In the genomic region with DNA sequence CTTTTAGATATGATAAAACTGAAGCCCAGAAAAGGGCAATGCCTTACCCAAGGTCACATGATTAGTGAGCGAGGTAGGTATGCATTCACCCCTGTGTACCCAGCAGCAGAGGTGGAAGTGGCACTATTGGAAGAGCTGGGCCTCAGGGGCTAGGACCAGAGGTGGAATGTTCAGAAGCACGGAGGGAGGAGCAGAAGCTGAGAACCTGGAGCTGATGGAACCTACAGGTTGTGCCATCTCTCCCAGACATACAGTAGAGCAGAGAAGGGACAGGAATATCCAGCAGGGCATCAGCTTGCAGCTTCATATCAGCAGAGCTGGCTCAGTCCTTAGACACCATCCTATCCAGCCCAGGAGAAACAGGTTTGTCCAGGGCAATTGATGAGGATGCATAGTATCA, we compare ENCODE assay signal across 14 cellular contexts. TPM values are rescaled to one million over a fixed set of nuclear protein-coding genes. Genes with fewer than 3 reads are reported as not detected.
DNase-seq lines count a peak whose midpoint lies in the region; ATAC-seq and TF ChIP-seq lines count a peak whose summit lies in the region.
"Had no signal": no experiment of that assay in that cellular context is flagged by ENCODE, and none has a peak within 500 bp of the region (broad histone marks: within the 10 kb centered on the region; RNA-seq: fewer than 3 reads in every experiment).

No MANE protein-coding gene starts in this region.

- TF ChIP-seq CTCF in OCI-LY3 (IDR thresholded peaks at IDR 0.05; ENCODE audit: low read depth, low read length) (no peak), thoracic aorta (IDR thresholded peaks at IDR 0.05) (no peak), GM23338 (conservative IDR thresholded peaks at IDR 0.05; ENCODE audit: low read depth in 2 of 2) (no peak)

- H3K27ac Mint-ChIP-seq in activated naive CD8-positive, alpha-beta T cell treated with anti-CD3 and anti-CD28 coated beads, Interleukin-2, amount 50 U/mL, for 24 hours: no peak overlapping the region
- H3K27ac Mint-ChIP-seq in GM23338: no peak overlapping the region

- H3K27me3 ChIP-seq in OCI-LY3 (ENCODE audit: low read depth, low read length) (no peaks in the 10 kb centered on the region), thoracic aorta (replicated peaks; ENCODE audit: insufficient read depth) (no peaks in the 10 kb centered on the region), GM23338 (ENCODE audit: insufficient read depth) (no peaks in the 10 kb centered on the region)
- H3K27me3 ChIP-seq: gastroesophageal sphincter, MG63 had no signal

- no peak for ATAC-seq in thoracic aorta (ENCODE audit: insufficient number of reproducible peaks, low FRiP score, low read depth)
- no peak for ATAC-seq in activated naive CD8-positive, alpha-beta T cell treated with anti-CD3 and anti-CD28 coated beads, Interleukin-2, amount 50 U/mL, for 24 hours
- ATAC-seq in HG02610 (IDR thresholded peaks at IDR 0.05; ENCODE audit: unreplicated experiment): no peak
- no peak for ATAC-seq in GM23338
- ATAC-seq: activated CD4-positive, CD25-positive, alpha-beta regulatory T cell treated with anti-CD3 and anti-CD28 coated beads, Interleukin-2, amount 50 U/mL, for 24 hours had no signal

- H3K9ac ChIP-seq in OCI-LY3 (ENCODE audit: low read length): peak overlapping the region; percentile 91

- DNase-seq in activated effector memory CD4-positive, alpha-beta T cell treated with anti-CD3 and anti-CD28 coated beads, Interleukin-2, amount 50 U/mL, for 16 hours: peak; percentile 8
- no peak for DNase-seq in activated effector memory CD4-positive, alpha-beta T cell treated with Interleukin-2 at 50 U/mL for 16 hours
- DNase-seq in islet precursor cell (peak; percentile 44), thoracic aorta (ENCODE audit: low spot score) (no peak), GM23338 (ENCODE audit: low spot score) (no peak)
- no peak for DNase-seq in activated naive CD8-positive, alpha-beta T cell treated with anti-CD3 and anti-CD28 coated beads, Interleukin-2, amount 50 U/mL, for 24 hours
- DNase-seq: MG63, NCI-H2029 treated with DMSO at 0.1 percent for 48 hours, NCI-H774, T-helper 2 cell had no signal

- no peaks in the 10 kb centered on the region for H3K36me3 Mint-ChIP-seq in activated naive CD8-positive, alpha-beta T cell treated with anti-CD3 and anti-CD28 coated beads, Interleukin-2, amount 50 U/mL, for 24 hours (ENCODE audit: low read depth)
- no peaks in the 10 kb centered on the region for H3K36me3 Mint-ChIP-seq in GM23338 (ENCODE audit: low read depth)

- no peak overlapping the region for H3K4me3 Mint-ChIP-seq in activated naive CD8-positive, alpha-beta T cell treated with anti-CD3 and anti-CD28 coated beads, Interleukin-2, amount 50 U/mL, for 24 hours
- no peak overlapping the region for H3K4me3 Mint-ChIP-seq in GM23338

- no peaks in the 10 kb centered on the region for H3K27me3 Mint-ChIP-seq in activated naive CD8-positive, alpha-beta T cell treated with anti-CD3 and anti-CD28 coated beads, Interleukin-2, amount 50 U/mL, for 24 hours
- peaks cover 8% of the 10 kb centered on the region for H3K27me3 Mint-ChIP-seq in GM23338 (ENCODE audit: insufficient read depth, low read depth, poor library complexity)

- H3K4me1 ChIP-seq in OCI-LY3 (ENCODE audit: low read length) (peaks cover 83% of the 10 kb centered on the region), thoracic aorta (ENCODE audit: control insufficient read depth in 1 of 2, low read depth in 2 of 2) (peaks cover 19 to 33% of the 10 kb centered on the region in 2 donors), GM23338 (ENCODE audit: insufficient read depth) (peaks cover 8% of the 10 kb centered on the region)

- no peaks in the 10 kb centered on the region; the same call in 1 of the 2 replicates for H3K9me3 ChIP-seq in OCI-LY3 (ENCODE audit: insufficient read depth, low read length)
- no peaks in the 10 kb centered on the region for H3K9me3 ChIP-seq in thoracic aorta
- H3K9me3 ChIP-seq: gastroesophageal sphincter, MG63 had no signal

- H3K9me3 Mint-ChIP-seq in activated naive CD8-positive, alpha-beta T cell treated with anti-CD3 and anti-CD28 coated beads, Interleukin-2, amount 50 U/mL, for 24 hours: no peaks in the 10 kb centered on the region
- H3K9me3 Mint-ChIP-seq in GM23338: no peaks in the 10 kb centered on the region

- H3K27ac ChIP-seq in OCI-LY3 (ENCODE audit: low read length) (peak overlapping the region; percentile 96), thoracic aorta (peak overlapping the region; percentile 86 to 90), GM23338 (ENCODE audit: low read depth) (no peak overlapping the region)

- H3K4me1 Mint-ChIP-seq in activated naive CD8-positive, alpha-beta T cell treated with anti-CD3 and anti-CD28 coated beads, Interleukin-2, amount 50 U/mL, for 24 hours: peaks cover 59% of the 10 kb centered on the region
- H3K4me1 Mint-ChIP-seq in GM23338: peaks cover 15% of the 10 kb centered on the region

- H3K36me3 ChIP-seq in OCI-LY3 (replicated peaks; ENCODE audit: low read depth, low read length): peaks cover 26% of the 10 kb centered on the region
- no peaks in the 10 kb centered on the region for H3K36me3 ChIP-seq in thoracic aorta
- no peaks in the 10 kb centered on the region for H3K36me3 ChIP-seq in GM23338 (ENCODE audit: insufficient read depth)
- H3K36me3 ChIP-seq: gastroesophageal sphincter, MG63 had no signal

- H3K9me2 ChIP-seq in GM23338 (ENCODE audit: insufficient read depth): 0 out of 2 replicates have a peak, but pooled peaks cover 7% of the 10 kb centered on the region

- H3K79me2 ChIP-seq in OCI-LY3 (ENCODE audit: low read length): peaks cover 57% of the 10 kb centered on the region
- H3K79me2 ChIP-seq in GM23338 (replicated peaks; ENCODE audit: insufficient read depth): no peaks in the 10 kb centered on the region

- peak overlapping the region; percentile 96 for H3K4me2 ChIP-seq in OCI-LY3 (ENCODE audit: low read length)
- H3K4me2 ChIP-seq in GM23338: no peak overlapping the region

- H4K20me1 ChIP-seq in OCI-LY3 (ENCODE audit: insufficient read depth, low read length) (no peaks in the 10 kb centered on the region), GM23338 (replicated peaks; ENCODE audit: insufficient read depth) (no peaks in the 10 kb centered on the region)

- no peak overlapping the region for H2AFZ ChIP-seq in OCI-LY3 (ENCODE audit: low read depth, low read length)
- no peak overlapping the region for H2AFZ ChIP-seq in GM23338

- no peaks in the 10 kb centered on the region for H3F3A ChIP-seq in GM23338 (replicated peaks; ENCODE audit: low read depth)

- H3K4me3 ChIP-seq in OCI-LY3 (ENCODE audit: low read length) (peak overlapping the region; percentile 75; the same call in 1 of the 2 replicates), thoracic aorta (no peak overlapping the region), GM23338 (no peak overlapping the region)
- H3K4me3 ChIP-seq: gastroesophageal sphincter, MG63 had no signal

TF ChIP-seq in GM23338, 12 proteins besides CTCF, POLR2A, EP300 and RAD21 (continues in another document):
- TF ChIP-seq EZH2 (IDR thresholded peaks at IDR 0.05; ENCODE audit: low read depth, unreplicated experiment): no peak

RNA-seq across cellular contexts. Expression of gene FCHSD2, which starts 14.6 kb away (rescaled TPM):
- 10 to 100 TPM; 56.5 to 75.3 TPM for total RNA-seq in thoracic aorta
- 3.3 and 5.2 TPM in 2 replicates for total RNA-seq in GM23338 (2014; rRNA removed; shearing (Covaris generic))
- 3.5 and 3.6 TPM in 2 replicates for polyA plus RNA-seq in GM23338 (2016; fragmentation: Nextera tagmentation; extraction: Ambion mirVana)

Comparison
In these comparisons a context has a peak if more than half of its experiments do, and no peak if none do; other contexts are left out.
1. DNase-seq: peak in activated effector memory CD4-positive, alpha-beta T cell treated with anti-CD3 and anti-CD28 coated beads, Interleukin-2, amount 50 U/mL, for 16 hours (single experiment) and islet precursor cell (single experiment); none in activated effector memory CD4-positive, alpha-beta T cell treated with Interleukin-2 at 50 U/mL for 16 hours (single experiment), thoracic aorta (single experiment), activated naive CD8-positive, alpha-beta T cell treated with anti-CD3 and anti-CD28 coated beads, Interleukin-2, amount 50 U/mL, for 24 hours (single experiment) and GM23338 (single experiment).